1 cellular context compared by ENCODE assay signal in genomic region chr16:28863929-28864886, GRCh38.
TF ChIP-seq lines count a peak whose summit lies in the region.

No MANE protein-coding gene starts in this region.

TF ChIP-seq in HEK293, 187 proteins besides CTCF, POLR2A, EP300 and RAD21 (continued from another document):
- TF ChIP-seq KLF16 (tag by site-specific recombination; IDR thresholded peaks at IDR 0.05) (peak; percentile 15; the same call in 1 of the 2 replicates), ZBTB11 (tag by site-specific recombination; conservative IDR thresholded peaks at IDR 0.05; ENCODE audit: low read depth) (peak; percentile 98), ZNF335 (tag by site-specific recombination; conservative IDR thresholded peaks at IDR 0.05) (no peak; the same call in 1 of the 2 replicates), ZNF426 (tag by site-specific recombination; IDR thresholded peaks at IDR 0.05) (no peak), ZNF530 (tag by site-specific recombination; IDR thresholded peaks at IDR 0.05; ENCODE audit: low read depth) (no peak), ZNF37A (tag by site-specific recombination; IDR thresholded peaks at IDR 0.05) (no peak), ZNF624 (tag by site-specific recombination; IDR thresholded peaks at IDR 0.05) (no peak), ZNF600 (tag by site-specific recombination; IDR thresholded peaks at IDR 0.05) (peak; percentile 31; the same call in 1 of the 2 replicates), ZNF677 (tag by site-specific recombination; IDR thresholded peaks at IDR 0.05) (peak; percentile 90), ZSCAN30 (tag by site-specific recombination; IDR thresholded peaks at IDR 0.05) (peak; percentile 32; the same call in 1 of the 2 replicates), ZSCAN4 (tag by site-specific recombination; IDR thresholded peaks at IDR 0.05) (no peak), PATZ1 (tag by site-specific recombination; IDR thresholded peaks at IDR 0.05) (peak; percentile 17; the same call in 1 of the 2 replicates)
